ENCODE assay signal across 1 cellular context in the genomic region with DNA sequence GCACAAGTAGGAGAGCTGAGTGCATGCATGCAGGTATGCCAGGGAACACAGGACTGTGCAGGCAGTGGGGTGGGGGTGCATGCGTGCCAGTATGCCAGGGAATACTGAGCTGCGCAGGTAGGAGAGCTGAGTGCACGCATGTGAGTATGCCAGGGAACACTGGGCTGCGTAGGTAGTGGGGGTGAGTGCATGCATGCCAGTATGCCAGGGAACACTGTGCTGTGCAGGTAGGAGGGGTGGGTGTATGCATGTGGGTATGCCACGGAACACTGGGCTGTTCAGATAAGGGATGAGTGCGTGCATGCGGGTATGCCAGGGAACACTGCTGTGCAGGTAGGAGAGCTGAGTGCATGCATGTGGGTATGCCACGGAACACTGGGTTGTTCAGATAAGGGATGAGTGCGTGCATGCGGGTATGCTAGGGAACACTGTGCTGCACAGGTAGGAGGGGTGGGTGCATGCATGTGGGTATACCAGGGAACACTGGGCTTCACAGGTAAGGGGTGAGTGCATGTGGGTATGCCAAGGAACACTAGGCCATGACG.
TF ChIP-seq lines count a peak whose summit lies in the region.

No MANE protein-coding gene starts in this region.

TF ChIP-seq in H1, 55 proteins besides CTCF, POLR2A, EP300 and RAD21 (continued from another document):
- TF ChIP-seq, protein P1, sequence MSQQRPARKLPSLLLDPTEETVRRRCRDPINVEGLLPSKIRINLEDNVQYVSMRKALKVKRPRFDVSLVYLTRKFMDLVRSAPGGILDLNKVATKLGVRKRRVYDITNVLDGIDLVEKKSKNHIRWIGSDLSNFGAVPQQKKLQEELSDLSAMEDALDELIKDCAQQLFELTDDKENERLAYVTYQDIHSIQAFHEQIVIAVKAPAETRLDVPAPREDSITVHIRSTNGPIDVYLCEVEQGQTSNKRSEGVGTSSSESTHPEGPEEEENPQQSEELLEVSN (IDR thresholded peaks at IDR 0.05) = no peak
- no peak for TF ChIP-seq KDM1A (IDR thresholded peaks at IDR 0.05; ENCODE audit: borderline replicate concordance, low read length)
- no peak for TF ChIP-seq MAX (IDR thresholded peaks at IDR 0.05)
- TF ChIP-seq NRF1 (IDR thresholded peaks at IDR 0.05; ENCODE audit: low read depth, low read length) = no peak
- no peak for TF ChIP-seq CEBPB (IDR thresholded peaks at IDR 0.05; ENCODE audit: low read depth, low read length)
- no peak for TF ChIP-seq SAP30 (IDR thresholded peaks at IDR 0.05; ENCODE audit: insufficient read depth, insufficient replicate concordance, low read length)
- no peak for TF ChIP-seq CHD2 (IDR thresholded peaks at IDR 0.05; ENCODE audit: low read length)
- no peak for TF ChIP-seq BCL11A (IDR thresholded peaks at IDR 0.05; ENCODE audit: low read depth in 2 of 2, low read length in 2 of 2)
- TF ChIP-seq TAF1 (IDR thresholded peaks at IDR 0.05; ENCODE audit: low read depth, low read length) = no peak
